Comparison of ENCODE assay signal across 8 cellular contexts in genomic region chr2:95323347-95324155, GRCh38. TPM values are rescaled to one million over a fixed set of nuclear protein-coding genes. Genes with fewer than 3 reads are reported as not detected.
DNase-seq lines count a peak whose midpoint lies in the region; ATAC-seq and TF ChIP-seq lines count a peak whose summit lies in the region.

No MANE protein-coding gene starts in this region.

- no peak overlapping the region for H3K27ac Mint-ChIP-seq in activated CD4-positive, alpha-beta T cell treated with anti-CD3 and anti-CD28 coated beads, Interleukin-2, amount 10 ng/mL, durations not matched to agents 24 days and 14 days

- H3K27me3 Mint-ChIP-seq in activated CD4-positive, alpha-beta T cell treated with anti-CD3 and anti-CD28 coated beads, Interleukin-2, amount 10 ng/mL, durations not matched to agents 24 days and 14 days: no peaks in the 10 kb centered on the region

- intact Hi-C loops in activated CD4-positive, alpha-beta T cell treated with anti-CD3 and anti-CD28 coated beads, Interleukin-2, amount 10 ng/mL, durations not matched to agents 24 days and 14 days (cut with micrococcal nuclease): no loop called here

- H3K4me1 ChIP-seq in liver (ENCODE audit: control insufficient read depth in 4 of 4, insufficient read depth in 4 of 4, low read length in 3 of 4): no peaks in the 10 kb centered on the region

- WGBS in liver: 78% methylated on average over 26 of the region's 26 CpGs

- H3K36me3 Mint-ChIP-seq in activated CD4-positive, alpha-beta T cell treated with anti-CD3 and anti-CD28 coated beads, Interleukin-2, amount 10 ng/mL, durations not matched to agents 24 days and 14 days (ENCODE audit: low read depth): no peaks in the 10 kb centered on the region

- peak; percentile 60 for TF ChIP-seq CTCF in astrocyte of the cerebellum (IDR thresholded peaks at IDR 0.05; ENCODE audit: low read depth, low read length, missing control alignments)
- TF ChIP-seq CTCF in liver (IDR thresholded peaks at IDR 0.05; ENCODE audit: low read depth, low read length, missing input control): peak; percentile 54

- no peaks in the 10 kb centered on the region for H3K4me1 Mint-ChIP-seq in activated CD4-positive, alpha-beta T cell treated with anti-CD3 and anti-CD28 coated beads, Interleukin-2, amount 10 ng/mL, durations not matched to agents 24 days and 14 days

- H3K9me3 ChIP-seq in liver (ENCODE audit: control insufficient read depth in 4 of 4, low read length in 3 of 4): no peaks in the 10 kb centered on the region

- H3K36me3 ChIP-seq in liver (ENCODE audit: control insufficient read depth in 4 of 4, insufficient read depth in 3 of 4, low read depth in 1 of 4, low read length in 3 of 4): no peaks in the 10 kb centered on the region

- in situ Hi-C loops in astrocyte of the cerebellum (cut with HindIII; ENCODE audit: low sequenced_read_pairs): no loop called here

- TF ChIP-seq RAD21 in liver (IDR thresholded peaks at IDR 0.05): peak in 1 of 2 donors; percentile 63

- H3K27ac ChIP-seq in liver (ENCODE audit: low read depth in 1 of 2, low read length in 2 of 2): no peak overlapping the region

- no peaks in the 10 kb centered on the region for H3K27me3 ChIP-seq in liver (ENCODE audit: control insufficient read depth in 4 of 4, insufficient read depth in 4 of 4, low read length in 3 of 4)

- ATAC-seq in HG03280 (IDR thresholded peaks at IDR 0.05; ENCODE audit: unreplicated experiment) (no peak), GM21528 (IDR thresholded peaks at IDR 0.05; ENCODE audit: low FRiP score, unreplicated experiment) (no peak)

- peaks cover 7% of the 10 kb centered on the region for H3K9me3 Mint-ChIP-seq in activated CD4-positive, alpha-beta T cell treated with anti-CD3 and anti-CD28 coated beads, Interleukin-2, amount 10 ng/mL, durations not matched to agents 24 days and 14 days

- H3K4me3 Mint-ChIP-seq in activated CD4-positive, alpha-beta T cell treated with anti-CD3 and anti-CD28 coated beads, Interleukin-2, amount 10 ng/mL, durations not matched to agents 24 days and 14 days: no peak overlapping the region

- DNase-seq in D341Med (ENCODE audit: low spot score): peak; percentile 67
- DNase-seq in HK-2 (ENCODE audit: unreplicated experiment): peak; percentile 51
- DNase-seq in astrocyte of the cerebellum (ENCODE audit: low read depth): no peak
- DNase-seq in activated naive CD4-positive, alpha-beta T cell (lab: John Stamatoyannopoulos, UW): no peak
- no peak for DNase-seq in activated CD4-positive, alpha-beta T cell treated with anti-CD3 and anti-CD28 coated beads, Interleukin-2, amount 10 ng/mL, durations not matched to agents 24 days and 14 days

- H3K4me3 ChIP-seq in astrocyte of the cerebellum (ENCODE audit: low read depth, low read length) (no peak overlapping the region), liver (ENCODE audit: low read depth in 1 of 3, low read length in 3 of 3) (no peak overlapping the region)

- no peak overlapping the region for H3K9ac ChIP-seq in liver (ENCODE audit: low read depth in 1 of 2, low read length in 2 of 2)

TF ChIP-seq in liver, 16 proteins besides CTCF, POLR2A, EP300 and RAD21:
- TF ChIP-seq JUND (IDR thresholded peaks at IDR 0.05): no peak
- no peak for TF ChIP-seq NR2F2 (IDR thresholded peaks at IDR 0.05)
- TF ChIP-seq ATF3 (IDR thresholded peaks at IDR 0.05): no peak
- TF ChIP-seq RXRA (IDR thresholded peaks at IDR 0.05): no peak
- TF ChIP-seq REST (IDR thresholded peaks at IDR 0.05): no peak
- TF ChIP-seq GABPA (IDR thresholded peaks at IDR 0.05 in 1 of 2, conservative IDR thresholded peaks at IDR 0.05 in 1 of 2): no peak
- no peak for TF ChIP-seq YY1 (IDR thresholded peaks at IDR 0.05)
- TF ChIP-seq SP1 (IDR thresholded peaks at IDR 0.05): no peak
- TF ChIP-seq HNF4G (IDR thresholded peaks at IDR 0.05): no peak
- no peak for TF ChIP-seq ZBTB33 (IDR thresholded peaks at IDR 0.05)
- TF ChIP-seq FOXA2 (IDR thresholded peaks at IDR 0.05): no peak
- TF ChIP-seq HNF4A (conservative IDR thresholded peaks at IDR 0.05): no peak
- TF ChIP-seq FOXA1 (IDR thresholded peaks at IDR 0.05): no peak
- TF ChIP-seq TAF1 (conservative IDR thresholded peaks at IDR 0.05): no peak

RNA-seq across cellular contexts. Expression of gene KCNIP3, which starts 26.4 kb away (rescaled TPM):
- total RNA-seq in liver: under 1 TPM; 0.59 to 0.65 TPM
- polyA plus RNA-seq in liver: 1 to 10 TPM in 1 of 2 donors, under 1 TPM in 1; 0.26 to 1.1 TPM
- total RNA-seq in activated CD4-positive, alpha-beta T cell treated with anti-CD3 and anti-CD28 coated beads, Interleukin-2, amount 10 ng/mL, durations not matched to agents 24 days and 14 days: 0.28 TPM in 1 of 2 replicates, not detected in the other

RNA-seq across cellular contexts. Expression of gene PROM2, which starts 49.3 kb away (rescaled TPM):
- 1 to 10 TPM in 1 of 2 donors, under 1 TPM in 1; 0.19 to 1.1 TPM for total RNA-seq in liver
- polyA plus RNA-seq in liver: under 1 TPM; 0.11 to 0.30 TPM
- 0.54 and 1.4 TPM in 2 replicates for total RNA-seq in activated CD4-positive, alpha-beta T cell treated with anti-CD3 and anti-CD28 coated beads, Interleukin-2, amount 10 ng/mL, durations not matched to agents 24 days and 14 days

Comparison
In these comparisons a context has a peak if more than half of its experiments do, and no peak if none do; other contexts are left out.
1. DNase-seq: peak in D341Med (single experiment) and HK-2 (single experiment); none in astrocyte of the cerebellum (single experiment), activated naive CD4-positive, alpha-beta T cell (0 of 4) and activated CD4-positive, alpha-beta T cell treated with anti-CD3 and anti-CD28 coated beads, Interleukin-2, amount 10 ng/mL, durations not matched to agents 24 days and 14 days (single experiment).